ENCODE assay signal across 1 cellular context in genomic region chr5:121867403-121867802, GRCh38.
TF ChIP-seq lines count a peak whose summit lies in the region.

No MANE protein-coding gene starts in this region.

TF ChIP-seq in GM23338, 12 proteins besides CTCF, POLR2A, EP300 and RAD21 (continued from another document):
- no peak for TF ChIP-seq ZNF462 (CRISPR knock-in tag; IDR thresholded peaks at IDR 0.05)
- TF ChIP-seq CREB1 (CRISPR knock-in tag; IDR thresholded peaks at IDR 0.05; ENCODE audit: low read depth) = no peak
